1 cellular context compared by ENCODE assay signal in the genomic region with DNA sequence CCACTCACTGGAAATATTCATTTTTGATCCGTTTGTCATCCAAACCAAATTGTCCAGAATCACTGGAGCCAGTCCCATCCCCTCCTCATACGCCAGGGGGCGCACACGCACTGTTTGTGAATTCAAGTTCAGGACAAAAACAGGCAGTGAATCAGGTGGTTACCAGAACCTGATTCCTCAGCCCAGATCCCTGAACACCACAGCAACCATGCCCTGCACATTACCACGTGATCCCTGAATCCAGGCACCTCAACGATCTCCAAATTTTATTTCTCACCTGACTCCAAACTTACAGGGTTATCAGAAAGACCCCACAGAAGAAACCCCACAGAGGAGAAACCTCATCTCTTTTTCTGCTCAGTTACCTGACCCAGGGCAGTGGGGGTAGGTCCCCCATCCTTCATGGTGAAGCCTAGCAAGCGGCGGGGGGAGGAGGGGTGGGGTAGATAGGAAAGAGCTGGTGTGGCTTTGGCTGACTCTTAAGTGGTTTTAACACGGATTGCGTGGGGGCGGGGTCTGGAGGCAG.
TF ChIP-seq lines count a peak whose summit lies in the region.

No MANE protein-coding gene starts in this region.

TF ChIP-seq in K562, 482 proteins besides CTCF, POLR2A, EP300 and RAD21 (continued from another document):
- peak in 1 of 2 experiments; percentile 53; a peak in 1 of 4 replicates for TF ChIP-seq FOXK2 (conservative IDR thresholded peaks at IDR 0.05 in 1 of 2, IDR thresholded peaks at IDR 0.05 in 1 of 2; ENCODE audit: low read depth in 2 of 2)
- TF ChIP-seq NFRKB (IDR thresholded peaks at IDR 0.05; ENCODE audit: low read depth) = no peak
- TF ChIP-seq ZNF707 (CRISPR knock-in tag; conservative IDR thresholded peaks at IDR 0.05) = no peak
- TF ChIP-seq, protein P1, sequence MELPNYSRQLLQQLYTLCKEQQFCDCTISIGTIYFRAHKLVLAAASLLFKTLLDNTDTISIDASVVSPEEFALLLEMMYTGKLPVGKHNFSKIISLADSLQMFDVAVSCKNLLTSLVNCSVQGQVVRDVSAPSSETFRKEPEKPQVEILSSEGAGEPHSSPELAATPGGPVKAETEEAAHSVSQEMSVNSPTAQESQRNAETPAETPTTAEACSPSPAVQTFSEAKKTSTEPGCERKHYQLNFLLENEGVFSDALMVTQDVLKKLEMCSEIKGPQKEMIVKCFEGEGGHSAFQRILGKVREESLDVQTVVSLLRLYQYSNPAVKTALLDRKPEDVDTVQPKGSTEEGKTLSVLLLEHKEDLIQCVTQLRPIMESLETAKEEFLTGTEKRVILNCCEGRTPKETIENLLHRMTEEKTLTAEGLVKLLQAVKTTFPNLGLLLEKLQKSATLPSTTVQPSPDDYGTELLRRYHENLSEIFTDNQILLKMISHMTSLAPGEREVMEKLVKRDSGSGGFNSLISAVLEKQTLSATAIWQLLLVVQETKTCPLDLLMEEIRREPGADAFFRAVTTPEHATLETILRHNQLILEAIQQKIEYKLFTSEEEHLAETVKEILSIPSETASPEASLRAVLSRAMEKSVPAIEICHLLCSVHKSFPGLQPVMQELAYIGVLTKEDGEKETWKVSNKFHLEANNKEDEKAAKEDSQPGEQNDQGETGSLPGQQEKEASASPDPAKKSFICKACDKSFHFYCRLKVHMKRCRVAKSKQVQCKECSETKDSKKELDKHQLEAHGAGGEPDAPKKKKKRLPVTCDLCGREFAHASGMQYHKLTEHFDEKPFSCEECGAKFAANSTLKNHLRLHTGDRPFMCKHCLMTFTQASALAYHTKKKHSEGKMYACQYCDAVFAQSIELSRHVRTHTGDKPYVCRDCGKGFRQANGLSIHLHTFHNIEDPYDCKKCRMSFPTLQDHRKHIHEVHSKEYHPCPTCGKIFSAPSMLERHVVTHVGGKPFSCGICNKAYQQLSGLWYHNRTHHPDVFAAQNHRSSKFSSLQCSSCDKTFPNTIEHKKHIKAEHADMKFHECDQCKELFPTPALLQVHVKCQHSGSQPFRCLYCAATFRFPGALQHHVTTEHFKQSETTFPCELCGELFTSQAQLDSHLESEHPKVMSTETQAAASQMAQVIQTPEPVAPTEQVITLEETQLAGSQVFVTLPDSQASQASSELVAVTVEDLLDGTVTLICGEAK (IDR thresholded peaks at IDR 0.05) = no peak
- TF ChIP-seq, protein P1 (CRISPR knock-in tag; IDR thresholded peaks at IDR 0.05) = no peak
- no peak for TF ChIP-seq MED1 (CRISPR knock-in tag; IDR thresholded peaks at IDR 0.05; ENCODE audit: borderline replicate concordance)
- peak; percentile 92 for TF ChIP-seq TFE3 (CRISPR knock-in tag; IDR thresholded peaks at IDR 0.05)
- TF ChIP-seq ZNF224 (CRISPR knock-in tag; IDR thresholded peaks at IDR 0.05) = no peak
- TF ChIP-seq ZFP36 (IDR thresholded peaks at IDR 0.05; ENCODE audit: low read depth, low read length, partially characterized antibody) = peak; percentile 26
- peak; percentile 59; the same call in 1 of the 2 replicates for TF ChIP-seq ARID2 (IDR thresholded peaks at IDR 0.05)
- no peak for TF ChIP-seq PHB2 (IDR thresholded peaks at IDR 0.05; ENCODE audit: low read depth)
- TF ChIP-seq MEF2D (tag; conservative IDR thresholded peaks at IDR 0.05; ENCODE audit: low read depth) = no peak
- no peak for TF ChIP-seq ZNF589 (CRISPR knock-in tag; IDR thresholded peaks at IDR 0.05; ENCODE audit: low read depth)
- peak; percentile 28 for TF ChIP-seq CTCFL (IDR thresholded peaks at IDR 0.05; ENCODE audit: borderline replicate concordance, insufficient read depth, low read depth, low read length, poor library complexity, severe bottlenecking)
- TF ChIP-seq KLF10 (CRISPR knock-in tag; IDR thresholded peaks at IDR 0.05) = no peak
- no peak for TF ChIP-seq NFXL1 (CRISPR knock-in tag; IDR thresholded peaks at IDR 0.05)
- TF ChIP-seq DPF2 (IDR thresholded peaks at IDR 0.05) = no peak
